Comparison of ENCODE assay signal across 13 cellular contexts in genomic region chr2:236338495-236339184, GRCh38.
DNase-seq lines count a peak whose midpoint lies in the region; ATAC-seq and TF ChIP-seq lines count a peak whose summit lies in the region.
"Had no signal": no experiment of that assay in that cellular context is flagged by ENCODE, and none has a peak within 500 bp of the region (broad histone marks: within the 10 kb centered on the region; RNA-seq: fewer than 3 reads in every experiment).

No MANE protein-coding gene starts in this region.

- ATAC-seq in Right ventricle myocardium superior (ENCODE audit: poor library complexity) (peak; percentile 48), mucosa of descending colon (peak; percentile 27), HG03378 (IDR thresholded peaks at IDR 0.05; ENCODE audit: unreplicated experiment) (no peak), HG03196 (IDR thresholded peaks at IDR 0.05; ENCODE audit: unreplicated experiment) (no peak)

- H3K4me3 ChIP-seq in mucosa of descending colon = no peak overlapping the region
- H3K4me3 ChIP-seq: colonic mucosa, upper lobe of left lung had no signal

- TF ChIP-seq CTCF in mucosa of descending colon (IDR thresholded peaks at IDR 0.05) = no peak

- DNase-seq in GDM1 (lab: John Stamatoyannopoulos, UW) (peak; percentile 41), NCI-H748 treated with DMSO at 0.1 percent for 48 hours (lab: John Stamatoyannopoulos, UW) (peak; percentile 14), Right ventricle myocardium superior (no peak), mucosa of descending colon (no peak), HPDE6-E6E7 (ENCODE audit: extremely low spot score) (no peak)
- DNase-seq in stimulated activated CD4-positive, alpha-beta T cell treated with anti-CD3 and anti-CD28 coated beads, Interleukin-1b, Interleukin-23, amount 100 ng/mL, for 48 hours = no peak
- DNase-seq: CD8-positive, alpha-beta memory T cell; colonic mucosa; WERI-Rb-1 had no signal

- H3K9me3 ChIP-seq in mucosa of descending colon = no peaks in the 10 kb centered on the region
- H3K9me3 ChIP-seq: colonic mucosa, neutrophil, upper lobe of left lung had no signal

- H3K36me3 ChIP-seq in mucosa of descending colon (ENCODE audit: low read depth) = no peaks in the 10 kb centered on the region
- H3K36me3 ChIP-seq: colonic mucosa, neutrophil, upper lobe of left lung, WERI-Rb-1 had no signal

- no peaks in the 10 kb centered on the region for H3K4me1 ChIP-seq in mucosa of descending colon (ENCODE audit: low read depth)

- intact Hi-C loops in Right ventricle myocardium superior (cut with DNase I) (no loop called here), mucosa of descending colon (cut with DNase I, micrococcal nuclease) (no loop called here)

Comparison
In these comparisons a context has a peak if more than half of its experiments do, and no peak if none do; other contexts are left out.
1. DNase-seq: peak in GDM1 (single experiment) and NCI-H748 treated with DMSO at 0.1 percent for 48 hours (single experiment); none in Right ventricle myocardium superior (single experiment), mucosa of descending colon (0 of 3), HPDE6-E6E7 (single experiment) and stimulated activated CD4-positive, alpha-beta T cell treated with anti-CD3 and anti-CD28 coated beads, Interleukin-1b, Interleukin-23, amount 100 ng/mL, for 48 hours (single experiment).
2. ATAC-seq: peak in Right ventricle myocardium superior (single experiment) and mucosa of descending colon (single experiment); none in HG03378 (single experiment) and HG03196 (single experiment).